In the genomic region with DNA sequence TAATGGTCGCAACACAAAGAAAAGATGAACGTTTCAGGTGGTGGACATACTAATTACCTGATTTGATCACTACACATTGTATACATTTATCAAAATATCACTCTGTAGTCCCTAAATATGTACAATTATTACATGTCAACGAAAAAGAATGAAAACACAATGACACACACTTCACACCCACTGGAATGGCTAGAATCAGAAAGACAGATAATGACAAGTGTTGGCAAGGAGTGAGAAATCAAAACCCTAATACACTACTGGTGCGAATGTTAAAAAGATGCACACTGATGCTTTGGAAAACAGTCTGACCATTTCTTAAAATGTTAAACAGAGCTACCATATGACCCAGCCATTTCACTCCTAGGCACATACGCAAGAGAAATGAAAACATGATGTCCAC, we compare ENCODE assay signal across 16 cellular contexts. TPM values are rescaled to one million over a fixed set of nuclear protein-coding genes. Genes with fewer than 3 reads are reported as not detected.
DNase-seq lines count a peak whose midpoint lies in the region; ATAC-seq and TF ChIP-seq lines count a peak whose summit lies in the region.
"Had no signal": no experiment of that assay in that cellular context is flagged by ENCODE, and none has a peak within 500 bp of the region (broad histone marks: within the 10 kb centered on the region; RNA-seq: fewer than 3 reads in every experiment).

No MANE protein-coding gene starts in this region.

- H3K4me2 ChIP-seq in neural progenitor cell, result peak overlapping the region; percentile 8

- 0 out of 2 replicates have a peak overlapping the region, but pooled peaks have one; percentile 5 for H3K4me3 ChIP-seq in HUES6 (ENCODE audit: low read depth, low read length)
- H3K4me3 ChIP-seq in neural progenitor cell, result no peak overlapping the region
- H3K4me3 ChIP-seq: gastrocnemius medialis, pancreas had no signal

- H3K36me3 Mint-ChIP-seq in activated T-cell treated with anti-CD3 and anti-CD28 coated beads, Interleukin-2, amount 50 U/mL, for 24 hours (ENCODE audit: low read depth), result peaks cover 49% of the 10 kb centered on the region
- peaks cover 29% of the 10 kb centered on the region for H3K36me3 Mint-ChIP-seq in activated naive CD8-positive, alpha-beta T cell treated with anti-CD3 and anti-CD28 coated beads for 36 hours
- peaks cover 21% of the 10 kb centered on the region for H3K36me3 Mint-ChIP-seq in neural progenitor cell

- H3K9ac ChIP-seq in HUES6 (ENCODE audit: low read length) (no peak overlapping the region), neural progenitor cell (no peak overlapping the region)

- H3K4me1 Mint-ChIP-seq in activated T-cell treated with anti-CD3 and anti-CD28 coated beads, Interleukin-2, amount 50 U/mL, for 24 hours (ENCODE audit: low read depth), result peaks cover 47% of the 10 kb centered on the region
- H3K4me1 Mint-ChIP-seq in activated naive CD8-positive, alpha-beta T cell treated with anti-CD3 and anti-CD28 coated beads for 36 hours, result peaks cover 46% of the 10 kb centered on the region
- H3K4me1 Mint-ChIP-seq in neural progenitor cell, result peaks cover 17% of the 10 kb centered on the region

- peak overlapping the region; percentile 94 for H3K4me3 Mint-ChIP-seq in activated T-cell treated with anti-CD3 and anti-CD28 coated beads, Interleukin-2, amount 50 U/mL, for 24 hours
- peak overlapping the region; percentile 51 for H3K4me3 Mint-ChIP-seq in activated naive CD8-positive, alpha-beta T cell treated with anti-CD3 and anti-CD28 coated beads for 36 hours
- H3K4me3 Mint-ChIP-seq in neural progenitor cell, result peak overlapping the region; percentile 96

- H4K20me1 ChIP-seq in neural progenitor cell (ENCODE audit: low read depth), result peaks cover 27% of the 10 kb centered on the region

- no peaks in the 10 kb centered on the region for H3K9me3 Mint-ChIP-seq in activated T-cell treated with anti-CD3 and anti-CD28 coated beads, Interleukin-2, amount 50 U/mL, for 24 hours
- no peaks in the 10 kb centered on the region for H3K9me3 Mint-ChIP-seq in activated naive CD8-positive, alpha-beta T cell treated with anti-CD3 and anti-CD28 coated beads for 36 hours
- peaks cover 4% of the 10 kb centered on the region for H3K9me3 Mint-ChIP-seq in neural progenitor cell

- H2AFZ ChIP-seq in neural progenitor cell (replicated peaks), result no peak overlapping the region

- H3K27ac ChIP-seq in HUES6 (ENCODE audit: low read depth, low read length), result no peak overlapping the region
- no peak overlapping the region for H3K27ac ChIP-seq in neural progenitor cell
- H3K27ac ChIP-seq: pancreas had no signal

- no peak for TF ChIP-seq CTCF in neural progenitor cell (IDR thresholded peaks at IDR 0.05)

- peaks cover 73% of the 10 kb centered on the region for H3K79me2 ChIP-seq in neural progenitor cell (ENCODE audit: low read depth)

- no peak for ATAC-seq in HG02678 (IDR thresholded peaks at IDR 0.05; ENCODE audit: unreplicated experiment)
- ATAC-seq in GM21737 (IDR thresholded peaks at IDR 0.05; ENCODE audit: unreplicated experiment), result no peak
- ATAC-seq: gastrocnemius medialis, pancreas had no signal

- H3K27me3 Mint-ChIP-seq in activated T-cell treated with anti-CD3 and anti-CD28 coated beads, Interleukin-2, amount 50 U/mL, for 24 hours, result no peaks in the 10 kb centered on the region
- peaks cover 5% of the 10 kb centered on the region for H3K27me3 Mint-ChIP-seq in activated naive CD8-positive, alpha-beta T cell treated with anti-CD3 and anti-CD28 coated beads for 36 hours
- H3K27me3 Mint-ChIP-seq in neural progenitor cell (ENCODE audit: insufficient read depth, low read depth), result peaks cover 4% of the 10 kb centered on the region

- H3K36me3 ChIP-seq in HUES6 (ENCODE audit: control insufficient read depth, insufficient read depth, low read length) (0 out of 2 replicates have a peak, but pooled peaks cover 4% of the 10 kb centered on the region), neural progenitor cell (no peaks in the 10 kb centered on the region)
- H3K36me3 ChIP-seq: gastrocnemius medialis, pancreas had no signal

- no peak for DNase-seq in activated T-cell treated with anti-CD3 and anti-CD28 coated beads, Interleukin-2, amount 50 U/mL, for 24 hours
- DNase-seq in activated T-cell treated with anti-CD3 and anti-CD28 coated beads for 4 hours (no peak), neural progenitor cell (ENCODE audit: low spot score) (no peak), DMS53 treated with DMSO at 0.1 percent for 48 hours (lab: John Stamatoyannopoulos, UW; ENCODE audit: unreplicated experiment) (no peak)
- DNase-seq in activated naive CD8-positive, alpha-beta T cell treated with anti-CD3 and anti-CD28 coated beads for 36 hours, result no peak
- DNase-seq: activated CD8-positive, alpha-beta memory T cell treated with anti-CD3 and anti-CD28 coated beads for 24 hours; DMS79 treated with DMSO at 0.1 percent for 48 hours; gastrocnemius medialis; H7; KG1; NCI-H146; pancreas; T-helper 9 cell had no signal

- H3K27me3 ChIP-seq in HUES6 (ENCODE audit: control insufficient read depth, insufficient read depth, low read length) (no peaks in the 10 kb centered on the region), neural progenitor cell (no peaks in the 10 kb centered on the region)
- H3K27me3 ChIP-seq: gastrocnemius medialis, pancreas had no signal

- H3F3A ChIP-seq in neural progenitor cell (ENCODE audit: low read depth), result peaks cover 7% of the 10 kb centered on the region

- no peak overlapping the region for H3K27ac Mint-ChIP-seq in activated T-cell treated with anti-CD3 and anti-CD28 coated beads, Interleukin-2, amount 50 U/mL, for 24 hours
- no peak overlapping the region for H3K27ac Mint-ChIP-seq in activated naive CD8-positive, alpha-beta T cell treated with anti-CD3 and anti-CD28 coated beads for 36 hours
- H3K27ac Mint-ChIP-seq in neural progenitor cell, result no peak overlapping the region

- H3K9me3 ChIP-seq in HUES6 (ENCODE audit: control insufficient read depth, insufficient read depth, low read depth, low read length), result no peaks in the 10 kb centered on the region
- no peaks in the 10 kb centered on the region for H3K9me3 ChIP-seq in neural progenitor cell (ENCODE audit: low read depth)
- H3K9me3 ChIP-seq: gastrocnemius medialis, pancreas had no signal

- H3K4me1 ChIP-seq in HUES6 (ENCODE audit: control insufficient read depth, insufficient read depth, low read length), result no peaks in the 10 kb centered on the region
- H3K4me1 ChIP-seq in neural progenitor cell, result peaks cover 13% of the 10 kb centered on the region

RNA-seq across cellular contexts. Expression of gene COA1, which starts 2.3 kb away (rescaled TPM):
- 10 to 100 TPM; 82.1 to 84.1 TPM for total RNA-seq in activated naive CD8-positive, alpha-beta T cell treated with anti-CD3 and anti-CD28 coated beads for 36 hours
- total RNA-seq in neural progenitor cell (ENCODE audit: low replicate concordance), result 171 and 192 TPM in 2 replicates

RNA-seq across cellular contexts. Expression of gene BLVRA, which starts 31.5 kb away (rescaled TPM):
- total RNA-seq in activated naive CD8-positive, alpha-beta T cell treated with anti-CD3 and anti-CD28 coated beads for 36 hours, result 10 to 100 TPM; 36.1 to 36.3 TPM
- total RNA-seq in neural progenitor cell (ENCODE audit: low replicate concordance), result 24.6 and 27.9 TPM in 2 replicates
